In the genomic region with DNA sequence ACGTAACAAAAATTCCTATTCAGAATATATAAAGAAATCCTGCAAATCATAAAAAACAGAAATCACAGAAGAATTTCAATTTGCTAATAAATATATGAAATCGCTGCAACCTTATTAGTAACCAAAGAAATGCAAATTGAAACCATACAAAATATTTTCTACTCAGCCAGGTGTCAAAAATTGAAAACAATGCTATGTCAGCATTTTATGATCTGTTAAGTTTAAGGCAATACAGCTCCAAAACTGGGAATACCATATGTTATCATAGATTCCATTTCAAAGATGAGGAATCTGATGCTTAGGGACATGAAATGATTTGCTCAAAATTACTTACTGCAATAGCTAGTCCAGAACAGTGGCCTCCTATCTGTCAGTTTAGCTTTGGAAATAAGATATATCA, we compare ENCODE assay signal across 8 cellular contexts.
"Had no signal": no experiment of that assay in that cellular context is flagged by ENCODE, and none has a peak within 500 bp of the region (broad histone marks: within the 10 kb centered on the region; RNA-seq: fewer than 3 reads in every experiment).

No MANE protein-coding gene starts in this region.

- H3K9me3 Mint-ChIP-seq: GM23338 had no signal

- H3K36me3 ChIP-seq: HAP-1 had no signal

- H2AFZ ChIP-seq: GM23338 had no signal

- DNase-seq: H7, HFFc6, KG1 had no signal

- H3K4me3 ChIP-seq: GM23338, HAP-1 had no signal

- H3K27ac ChIP-seq: HL-60 had no signal

- H3K4me3 Mint-ChIP-seq: GM23338, HFFc6, IgD-negative memory B cell had no signal

- ATAC-seq: GM23338, HCT116 had no signal

- H3K4me2 ChIP-seq: GM23338 had no signal

- H3K4me1 ChIP-seq: HAP-1 had no signal

- H3K4me1 Mint-ChIP-seq: IgD-negative memory B cell had no signal

- H3K36me3 Mint-ChIP-seq: IgD-negative memory B cell had no signal

- H3K27ac Mint-ChIP-seq: GM23338, HFFc6, IgD-negative memory B cell had no signal

- H3K9me3 ChIP-seq: HAP-1 had no signal
